Comparison of ENCODE assay signal across 1 cellular context in genomic region chr11:120196857-120197253, GRCh38.
TF ChIP-seq lines count a peak whose summit lies in the region.

No MANE protein-coding gene starts in this region.

TF ChIP-seq in HepG2, 621 proteins besides CTCF, POLR2A, EP300 and RAD21:
- TF ChIP-seq MIER3 (CRISPR knock-in tag; IDR thresholded peaks at IDR 0.05; ENCODE audit: borderline replicate concordance) (no peak), ZNF552 (CRISPR knock-in tag; IDR thresholded peaks at IDR 0.05; ENCODE audit: borderline replicate concordance) (no peak), ZBTB39 (CRISPR knock-in tag; IDR thresholded peaks at IDR 0.05) (no peak), MAFK (conservative IDR thresholded peaks at IDR 0.05 in 1 of 2, IDR thresholded peaks at IDR 0.05 in 1 of 2; ENCODE audit: low read length in 2 of 2) (no peak), ZNF512 (CRISPR knock-in tag; IDR thresholded peaks at IDR 0.05) (no peak), ZNF816 (CRISPR knock-in tag; IDR thresholded peaks at IDR 0.05; ENCODE audit: borderline replicate concordance) (no peak), MLX (CRISPR knock-in tag; IDR thresholded peaks at IDR 0.05) (no peak), KDM3A (CRISPR knock-in tag; IDR thresholded peaks at IDR 0.05; ENCODE audit: low read depth) (no peak), HMG20A (CRISPR knock-in tag; IDR thresholded peaks at IDR 0.05; ENCODE audit: borderline replicate concordance) (no peak), RELA (CRISPR knock-in tag; IDR thresholded peaks at IDR 0.05) (no peak), TP53 (CRISPR knock-in tag; conservative IDR thresholded peaks at IDR 0.05) (no peak), ZNF564 (CRISPR knock-in tag; IDR thresholded peaks at IDR 0.05) (no peak), E2F2 (CRISPR knock-in tag; IDR thresholded peaks at IDR 0.05; ENCODE audit: borderline replicate concordance) (no peak)
- TF ChIP-seq, protein P1, sequence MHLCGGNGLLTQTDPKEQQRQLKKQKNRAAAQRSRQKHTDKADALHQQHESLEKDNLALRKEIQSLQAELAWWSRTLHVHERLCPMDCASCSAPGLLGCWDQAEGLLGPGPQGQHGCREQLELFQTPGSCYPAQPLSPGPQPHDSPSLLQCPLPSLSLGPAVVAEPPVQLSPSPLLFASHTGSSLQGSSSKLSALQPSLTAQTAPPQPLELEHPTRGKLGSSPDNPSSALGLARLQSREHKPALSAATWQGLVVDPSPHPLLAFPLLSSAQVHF (CRISPR knock-in tag; IDR thresholded peaks at IDR 0.05): no peak
- TF ChIP-seq, protein P2, sequence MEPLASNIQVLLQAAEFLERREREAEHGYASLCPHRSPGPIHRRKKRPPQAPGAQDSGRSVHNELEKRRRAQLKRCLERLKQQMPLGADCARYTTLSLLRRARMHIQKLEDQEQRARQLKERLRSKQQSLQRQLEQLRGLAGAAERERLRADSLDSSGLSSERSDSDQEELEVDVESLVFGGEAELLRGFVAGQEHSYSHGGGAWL (CRISPR knock-in tag; IDR thresholded peaks at IDR 0.05): no peak
